In genomic region chr18:2642771-2643170, GRCh38 we compare ENCODE assay signal across 1 cellular context.
TF ChIP-seq lines count a peak whose summit lies in the region.

No MANE protein-coding gene starts in this region.

TF ChIP-seq in K562, 482 proteins besides CTCF, POLR2A, EP300 and RAD21 (continued from another document):
- no peak for TF ChIP-seq CBX2 (IDR thresholded peaks at IDR 0.05; ENCODE audit: insufficient read depth, low read length, poor library complexity, severe bottlenecking)
- no peak for TF ChIP-seq MEF2A (IDR thresholded peaks at IDR 0.05; ENCODE audit: control insufficient read depth, low read depth, low read length)
- no peak for TF ChIP-seq CSDE1 (IDR thresholded peaks at IDR 0.05)
- TF ChIP-seq E2F6 (IDR thresholded peaks at IDR 0.05; ENCODE audit: borderline replicate concordance in 1 of 2, extremely low read depth in 1 of 2, insufficient read depth in 1 of 2, insufficient read length in 1 of 2, low read depth in 1 of 2, low read length in 1 of 2, poor library complexity in 1 of 2, severe bottlenecking in 1 of 2), result no peak
- TF ChIP-seq ZNF592 (IDR thresholded peaks at IDR 0.05), result no peak
